Comparison of ENCODE assay signal across 8 cellular contexts in the genomic region with DNA sequence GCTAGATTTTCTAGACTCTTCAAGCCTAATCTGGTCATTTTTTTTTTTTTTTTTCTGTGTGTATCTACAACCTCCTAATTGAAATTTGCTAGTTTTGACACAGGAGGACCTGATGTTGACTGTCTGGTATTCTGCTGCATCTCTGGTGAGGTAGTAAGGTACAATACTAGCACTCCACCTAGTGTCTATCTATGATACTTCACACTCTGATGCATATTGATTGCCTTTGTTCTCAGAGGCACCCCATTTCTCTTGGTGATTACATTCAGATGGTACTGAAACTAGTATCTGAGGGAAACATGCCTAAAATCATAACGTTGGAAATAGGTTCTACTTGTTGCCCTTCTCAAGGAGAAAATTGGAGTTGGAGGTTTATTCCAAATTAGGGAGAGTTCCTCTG.
DNase-seq lines count a peak whose midpoint lies in the region; ATAC-seq and TF ChIP-seq lines count a peak whose summit lies in the region.

No MANE protein-coding gene starts in this region.

- peak; percentile 26 for DNase-seq in HS-5 (ENCODE audit: low read depth)
- DNase-seq in NCI-H510A treated with DMSO at 0.1 percent for 48 hours (lab: John Stamatoyannopoulos, UW), result peak; percentile 77
- peak; percentile 37 for DNase-seq in cerebellar cortex (ENCODE audit: low spot score)
- DNase-seq in retina, result peak; percentile 10
- no peak for DNase-seq in GM13976 (ENCODE audit: low spot score)
- DNase-seq in central memory CD4-positive, alpha-beta T cell, result no peak
- no peak for DNase-seq in GM19238 (ENCODE audit: insufficient read length, low spot score)

- TF ChIP-seq CTCF in GM13976 (IDR thresholded peaks at IDR 0.05; ENCODE audit: borderline replicate concordance, control extremely low read depth, extremely low read depth, insufficient read depth, missing control alignments), result no peak

- in situ Hi-C loops in GM13976 (cut with MboI; ENCODE audit: low sequenced_read_pairs, unreplicated experiment), result no loop called here

- no peak for ATAC-seq in HG03097 (IDR thresholded peaks at IDR 0.05; ENCODE audit: low FRiP score, unreplicated experiment)

Comparison
In these comparisons a context has a peak if more than half of its experiments do, and no peak if none do; other contexts are left out.
1. DNase-seq: peak in HS-5 (single experiment), NCI-H510A treated with DMSO at 0.1 percent for 48 hours (single experiment), cerebellar cortex (single experiment) and retina (single experiment); none in GM13976 (single experiment), central memory CD4-positive, alpha-beta T cell (single experiment) and GM19238 (single experiment).